Comparison of ENCODE assay signal across 18 cellular contexts in the genomic region with DNA sequence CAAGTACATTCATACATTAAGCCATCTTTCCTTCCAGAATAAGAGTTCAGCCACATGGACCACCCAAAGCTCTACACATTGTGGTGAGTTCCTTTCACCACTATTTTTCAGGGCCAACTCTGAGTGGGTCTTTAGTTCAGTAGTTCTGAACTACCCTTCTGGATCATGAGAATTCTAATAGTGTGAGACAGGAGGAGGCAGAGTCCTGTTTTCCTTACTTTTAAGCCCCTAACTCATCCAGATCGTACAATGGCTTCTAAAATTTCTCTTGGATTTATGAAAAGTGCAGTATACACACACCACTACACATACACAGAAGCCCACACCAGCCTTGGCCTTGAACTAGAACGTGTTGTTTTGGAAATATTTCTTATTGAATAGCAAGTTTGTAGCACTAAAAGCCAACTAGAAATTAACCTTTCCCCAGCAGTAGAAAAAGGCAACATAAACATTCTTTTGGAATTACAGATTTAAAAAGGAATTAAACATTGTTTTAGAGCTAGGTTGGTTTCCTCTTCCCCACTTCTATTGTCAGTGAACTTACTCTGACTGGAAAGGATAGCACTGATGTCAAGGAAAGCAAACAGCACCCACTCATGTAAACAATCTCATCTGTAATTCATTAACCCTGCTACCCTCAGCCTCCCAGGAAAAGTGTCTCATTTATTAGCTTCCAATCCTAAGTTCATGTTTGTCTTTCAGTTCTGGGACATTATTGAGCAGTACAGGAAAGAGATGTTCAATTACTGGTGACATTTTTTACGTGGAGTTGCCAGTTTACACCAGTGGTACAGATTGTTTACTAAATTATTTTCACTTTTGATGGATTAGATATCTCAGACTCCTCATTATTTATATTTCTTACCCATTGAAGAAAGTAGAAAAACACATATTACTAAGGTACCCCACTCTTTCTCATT.
DNase-seq lines count a peak whose midpoint lies in the region; ATAC-seq, FAIRE-seq and TF ChIP-seq lines count a peak whose summit lies in the region.
"Had no signal": no experiment of that assay in that cellular context is flagged by ENCODE, and none has a peak within 500 bp of the region (broad histone marks: within the 10 kb centered on the region; RNA-seq: fewer than 3 reads in every experiment).

No MANE protein-coding gene starts in this region.

- 6 to 36% (median 18%) methylated on average over 3 of the region's 3 CpGs for WGBS in small intestine, 3 donors

- no peaks in the 10 kb centered on the region for H3K36me3 ChIP-seq in small intestine (ENCODE audit: control insufficient read depth in 2 of 2, insufficient read depth in 2 of 2, low read length in 2 of 2)

- FAIRE-seq in colon (lab: Jason Lieb, UNC) (peak; percentile 53), small intestine (lab: Jason Lieb, UNC) (no peak)
- FAIRE-seq: GM18507, H1, K562 had no signal

- no peak for ATAC-seq in GM21529 (IDR thresholded peaks at IDR 0.05; ENCODE audit: unreplicated experiment)
- ATAC-seq: activated naive CD4-positive, alpha-beta T cell treated with anti-CD3 and anti-CD28 coated beads, Interleukin-2, amount 50 U/mL, for 72 hours; esophagus mucosa; K562; PC-3; stimulated activated naive CD8-positive, alpha-beta T cell treated with anti-CD3 and anti-CD28 coated beads, Interleukin-15, amount 100 ng/mL, for 72 hours had no signal

- H3K4me1 ChIP-seq in small intestine (ENCODE audit: control insufficient read depth in 2 of 2, insufficient read depth in 1 of 2, low read depth in 1 of 2, low read length in 1 of 2), result peaks cover 4 to 6% of the 10 kb centered on the region in 2 donors

- H3K27me3 ChIP-seq in small intestine (ENCODE audit: control insufficient read depth in 2 of 2, insufficient read depth in 2 of 2, low read length in 2 of 2), result no peaks in the 10 kb centered on the region

- H3K9me3 ChIP-seq in small intestine (ENCODE audit: control insufficient read depth, low read depth), result no peaks in the 10 kb centered on the region

- no peak overlapping the region for H3K4me3 ChIP-seq in HFF-Myc (replicated peaks; ENCODE audit: low read depth, low read length)
- no peak overlapping the region for H3K4me3 ChIP-seq in small intestine (ENCODE audit: low read depth in 1 of 2, low read length in 2 of 2)
- H3K4me3 ChIP-seq: K562 had no signal

- H3K27ac ChIP-seq in small intestine (ENCODE audit: low read depth in 1 of 2, low read length in 1 of 2), result peak overlapping the region in 1 of 2 donors; percentile 26

- intact Hi-C loops in posterior cingulate gyrus (cut with DNase I), result no loop called here

- DNase-seq in HFF-Myc (ENCODE audit: extremely low read depth, low read depth) (peak; percentile 32), left kidney (ENCODE audit: low read depth, low spot score) (peak; percentile 47), small intestine (peak; percentile 90), posterior cingulate gyrus (no peak), occipital lobe (lab: John Stamatoyannopoulos, UW) (no peak)
- DNase-seq: activated CD4-positive, CD25-positive, alpha-beta regulatory T cell; CD4-positive, alpha-beta memory T cell; NCI-H1105 treated with DMSO at 0.1 percent for 48 hours; NCI-H446; PC-3; stimulated activated naive CD8-positive, alpha-beta T cell treated with anti-CD3 and anti-CD28 coated beads, Interleukin-15, amount 100 ng/mL, for 72 hours had no signal

- no peak for TF ChIP-seq CTCF in HFF-Myc (IDR thresholded peaks at IDR 0.05; ENCODE audit: low read depth, low read length, missing control alignments)

Comparison
In these comparisons a context has a peak if more than half of its experiments do, and no peak if none do; other contexts are left out.
1. DNase-seq: peak in HFF-Myc (single experiment), left kidney (single experiment) and small intestine (single experiment); none in posterior cingulate gyrus (0 of 10) and occipital lobe (single experiment).